ENCODE assay signal across 17 cellular contexts in the genomic region with DNA sequence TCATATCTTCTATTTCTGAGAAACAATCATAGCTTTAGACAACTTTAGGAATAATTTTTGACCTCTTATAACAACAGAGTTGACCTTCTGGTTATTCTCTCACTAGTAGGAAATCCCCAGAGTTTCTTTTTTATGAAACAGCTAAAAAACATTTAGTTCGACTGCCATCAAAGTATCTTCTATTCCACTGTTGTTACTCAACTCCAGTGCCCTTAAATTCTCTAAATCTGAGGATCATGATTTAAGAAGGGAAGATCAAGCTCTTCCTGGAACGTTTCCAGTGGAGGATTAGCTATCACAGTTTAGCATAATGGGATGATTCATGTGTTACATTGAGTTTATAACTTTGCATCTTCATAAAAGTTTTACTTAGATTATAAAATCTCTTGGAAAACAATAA.
DNase-seq lines count a peak whose midpoint lies in the region; ATAC-seq, FAIRE-seq and TF ChIP-seq lines count a peak whose summit lies in the region.
"Had no signal": no experiment of that assay in that cellular context is flagged by ENCODE, and none has a peak within 500 bp of the region (broad histone marks: within the 10 kb centered on the region; RNA-seq: fewer than 3 reads in every experiment).

No MANE protein-coding gene starts in this region.

- in situ Hi-C loops in HepG2 (cut with HindIII; ENCODE audit: extremely low pct_ligation_motif_present, low pct_unique_long_range_greater_than_20kb) = no loop called here

- CTCF ChIA-PET in HepG2 (lab: Yijun Ruan, JAX; ENCODE audit: low intra/inter-chr PET ratio, low total read pairs) = no interaction called here

- POLR2A ChIA-PET in HepG2 (lab: Yijun Ruan, JAX) = no interaction called here

- H3K36me3 ChIP-seq in liver (ENCODE audit: control insufficient read depth in 4 of 4, insufficient read depth in 3 of 4, low read depth in 1 of 4, low read length in 3 of 4) (no peaks in the 10 kb centered on the region), HepG2 (replicated peaks in 1 of 2; ENCODE audit: control insufficient read depth in 1 of 2, insufficient read depth in 2 of 2, low read length in 2 of 2) (no peaks in the 10 kb centered on the region), adipocyte (ENCODE audit: control insufficient read depth, insufficient read depth, low read length, severe bottlenecking) (no peaks in the 10 kb centered on the region), gastroesophageal sphincter (no peaks in the 10 kb centered on the region)
- H3K36me3 ChIP-seq: tibial artery had no signal

- TF ChIP-seq CTCF in liver (IDR thresholded peaks at IDR 0.05; ENCODE audit: low read depth, low read length, missing input control) (no peak), HepG2 (CRISPR knock-in tag; IDR thresholded peaks at IDR 0.05) (no peak), gastroesophageal sphincter (IDR thresholded peaks at IDR 0.05) (no peak)

- no peak overlapping the region for H3K27ac ChIP-seq in liver (ENCODE audit: low read depth in 1 of 2, low read length in 2 of 2)
- no peak overlapping the region for H3K27ac ChIP-seq in HepG2 (ENCODE audit: extremely low read length, insufficient read depth, low read length)
- no peak overlapping the region for H3K27ac ChIP-seq in gastroesophageal sphincter
- H3K27ac ChIP-seq: body of pancreas, tibial artery had no signal

- H2AFZ ChIP-seq in HepG2 (ENCODE audit: low read length) = no peak overlapping the region

- H3K27me3 ChIP-seq in liver (ENCODE audit: control insufficient read depth in 4 of 4, insufficient read depth in 4 of 4, low read length in 3 of 4) (peaks cover 0 to 3% (median 0%) of the 10 kb centered on the region in 4 donors), HepG2 (ENCODE audit: control insufficient read depth in 1 of 2, insufficient read depth in 2 of 2, low read length in 2 of 2) (no peaks in the 10 kb centered on the region), adipocyte (replicated peaks; ENCODE audit: control insufficient read depth, insufficient read depth, low read length) (no peaks in the 10 kb centered on the region), gastroesophageal sphincter (no peaks in the 10 kb centered on the region)
- H3K27me3 ChIP-seq: body of pancreas, tibial artery had no signal

- FAIRE-seq in HepG2 (lab: Jason Lieb, UNC) = no peak
- FAIRE-seq: A204.1, small intestine had no signal

- BruUV-seq in HepG2 (replicated peaks; lab: Mats Ljungman, UMichigan) = no TSS peak

- no peak for DNase-seq in HepG2 (ENCODE audit: low spot score)
- peak; percentile 89 for DNase-seq in adipocyte (ENCODE audit: low read depth)
- peak; percentile 88 for DNase-seq in fibroblast of the conjunctiva (ENCODE audit: low read depth)
- no peak for DNase-seq in cerebellar nuclear complex (lab: John Stamatoyannopoulos, UW)
- no peak for DNase-seq in activated CD4-positive, alpha-beta T cell treated with anti-CD3 and anti-CD28 coated beads, Interleukin-2, amount 50 U/mL, for 4 hours
- no peak for DNase-seq in NCI-H2029 treated with DMSO at 0.1 percent for 48 hours (lab: John Stamatoyannopoulos, UW)
- DNase-seq: activated T-cell treated with anti-CD3 and anti-CD28 coated beads for 4 hours, body of pancreas, erythroblast, naive B cell, NCI-H2227 treated with DMSO at 0.1 percent for 48 hours, SHP77 treated with DMSO at 0.1 percent for 48 hours, small intestine, tibial artery had no signal

- H3K4me3 ChIP-seq in liver (ENCODE audit: low read depth in 1 of 3, low read length in 3 of 3) (no peak overlapping the region), HepG2 (replicated peaks in 1 of 3; ENCODE audit: insufficient read depth in 1 of 3, low read depth in 2 of 3, low read length in 3 of 3) (no peak overlapping the region), adipocyte (ENCODE audit: low read length) (no peak overlapping the region), gastroesophageal sphincter (no peak overlapping the region)
- H3K4me3 ChIP-seq: body of pancreas, tibial artery had no signal

- TF ChIP-seq EP300 in HepG2 (IDR thresholded peaks at IDR 0.05; ENCODE audit: low read depth in 2 of 2, low read length in 2 of 2) (no peak), HepG2 (CRISPR knock-in tag; IDR thresholded peaks at IDR 0.05; ENCODE audit: borderline replicate concordance) (no peak), gastroesophageal sphincter (IDR thresholded peaks at IDR 0.05) (no peak)

- H4K20me1 ChIP-seq in HepG2 (ENCODE audit: insufficient read depth, low read length) = no peaks in the 10 kb centered on the region

- H3K9ac ChIP-seq in liver (ENCODE audit: low read depth in 1 of 2, low read length in 2 of 2) = no peak overlapping the region
- no peak overlapping the region for H3K9ac ChIP-seq in HepG2 (ENCODE audit: insufficient read depth, low read depth, low read length)
- no peak overlapping the region for H3K9ac ChIP-seq in adipocyte (ENCODE audit: low read length)

- TF ChIP-seq RAD21 in liver (IDR thresholded peaks at IDR 0.05) (no peak), HepG2 (CRISPR knock-in tag; IDR thresholded peaks at IDR 0.05) (no peak)

- H3K9me3 ChIP-seq in liver (ENCODE audit: control insufficient read depth in 4 of 4, low read length in 3 of 4) (no peaks in the 10 kb centered on the region), HepG2 (ENCODE audit: low read length) (no peaks in the 10 kb centered on the region), adipocyte (ENCODE audit: control insufficient read depth, low read length) (no peaks in the 10 kb centered on the region), gastroesophageal sphincter (no peaks in the 10 kb centered on the region)
- H3K9me3 ChIP-seq: body of pancreas, tibial artery had no signal

- intact Hi-C loops in HepG2 (cut with micrococcal nuclease; ENCODE audit: unreplicated experiment) = no loop called here

- no peaks in the 10 kb centered on the region for H3K79me2 ChIP-seq in HepG2 (ENCODE audit: insufficient read depth, low read length)

- WGBS in liver = 45% methylated on average over 2 of the region's 2 CpGs
- 0% methylated on average over 2 of the region's 2 CpGs for WGBS in HepG2 (ENCODE audit: low lambda C conversion rate)
- WGBS in gastroesophageal sphincter (ENCODE audit: low coverage in 1 of 2), 2 donors = 0 to 10% methylated on average over 2 of the region's 2 CpGs

- H3K4me1 ChIP-seq in liver (ENCODE audit: control insufficient read depth in 4 of 4, insufficient read depth in 4 of 4, low read length in 3 of 4) (no peaks in the 10 kb centered on the region), HepG2 (ENCODE audit: insufficient read depth, low read length) (no peaks in the 10 kb centered on the region), adipocyte (ENCODE audit: control insufficient read depth, insufficient read depth, low read length) (peaks cover 9% of the 10 kb centered on the region), gastroesophageal sphincter (peaks cover 0 to 3% (median 0%) of the 10 kb centered on the region in 3 donors)
- H3K4me1 ChIP-seq: body of pancreas, tibial artery had no signal

- ATAC-seq in HepG2 = no peak
- ATAC-seq in gastroesophageal sphincter = no peak
- ATAC-seq: body of pancreas had no signal

- H3K4me2 ChIP-seq in HepG2 (ENCODE audit: low read depth, low read length) = no peak overlapping the region

- TF ChIP-seq POLR2A in HepG2 (IDR thresholded peaks at IDR 0.05; ENCODE audit: insufficient read depth in 1 of 2, low read depth in 2 of 2, low read length in 2 of 2) (no peak), gastroesophageal sphincter (IDR thresholded peaks at IDR 0.05) (no peak)

TF ChIP-seq in liver, 16 proteins besides CTCF, POLR2A, EP300 and RAD21:
- peak; percentile 28 for TF ChIP-seq NR2F2 (IDR thresholded peaks at IDR 0.05)
- TF ChIP-seq HNF4G (IDR thresholded peaks at IDR 0.05) = no peak
- TF ChIP-seq, protein P1, sequence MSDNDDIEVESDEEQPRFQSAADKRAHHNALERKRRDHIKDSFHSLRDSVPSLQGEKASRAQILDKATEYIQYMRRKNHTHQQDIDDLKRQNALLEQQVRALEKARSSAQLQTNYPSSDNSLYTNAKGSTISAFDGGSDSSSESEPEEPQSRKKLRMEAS (IDR thresholded peaks at IDR 0.05) = no peak
TF ChIP-seq in liver: peak in this region for 1.

TF ChIP-seq in HepG2, 621 proteins besides CTCF, POLR2A, EP300 and RAD21 (continues in another document):
- no peak for TF ChIP-seq RBM39 (IDR thresholded peaks at IDR 0.05; ENCODE audit: low read depth, low read length, poor library complexity, severe bottlenecking)
- TF ChIP-seq CEBPB (IDR thresholded peaks at IDR 0.05; ENCODE audit: borderline replicate concordance, low read depth, low read length) = no peak
- TF ChIP-seq, protein P2, sequence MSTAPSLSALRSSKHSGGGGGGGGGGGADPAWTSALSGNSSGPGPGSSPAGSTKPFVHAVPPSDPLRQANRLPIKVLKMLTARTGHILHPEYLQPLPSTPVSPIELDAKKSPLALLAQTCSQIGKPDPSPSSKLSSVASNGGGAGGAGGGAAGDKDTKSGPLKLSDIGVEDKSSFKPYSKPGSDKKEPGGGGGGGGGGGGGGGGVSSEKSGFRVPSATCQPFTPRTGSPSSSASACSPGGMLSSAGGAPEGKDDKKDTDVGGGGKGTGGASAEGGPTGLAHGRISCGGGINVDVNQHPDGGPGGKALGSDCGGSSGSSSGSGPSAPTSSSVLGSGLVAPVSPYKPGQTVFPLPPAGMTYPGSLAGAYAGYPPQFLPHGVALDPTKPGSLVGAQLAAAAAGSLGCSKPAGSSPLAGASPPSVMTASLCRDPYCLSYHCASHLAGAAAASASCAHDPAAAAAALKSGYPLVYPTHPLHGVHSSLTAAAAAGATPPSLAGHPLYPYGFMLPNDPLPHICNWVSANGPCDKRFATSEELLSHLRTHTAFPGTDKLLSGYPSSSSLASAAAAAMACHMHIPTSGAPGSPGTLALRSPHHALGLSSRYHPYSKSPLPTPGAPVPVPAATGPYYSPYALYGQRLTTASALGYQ (CRISPR knock-in tag; IDR thresholded peaks at IDR 0.05) = no peak
- TF ChIP-seq, protein P3, sequence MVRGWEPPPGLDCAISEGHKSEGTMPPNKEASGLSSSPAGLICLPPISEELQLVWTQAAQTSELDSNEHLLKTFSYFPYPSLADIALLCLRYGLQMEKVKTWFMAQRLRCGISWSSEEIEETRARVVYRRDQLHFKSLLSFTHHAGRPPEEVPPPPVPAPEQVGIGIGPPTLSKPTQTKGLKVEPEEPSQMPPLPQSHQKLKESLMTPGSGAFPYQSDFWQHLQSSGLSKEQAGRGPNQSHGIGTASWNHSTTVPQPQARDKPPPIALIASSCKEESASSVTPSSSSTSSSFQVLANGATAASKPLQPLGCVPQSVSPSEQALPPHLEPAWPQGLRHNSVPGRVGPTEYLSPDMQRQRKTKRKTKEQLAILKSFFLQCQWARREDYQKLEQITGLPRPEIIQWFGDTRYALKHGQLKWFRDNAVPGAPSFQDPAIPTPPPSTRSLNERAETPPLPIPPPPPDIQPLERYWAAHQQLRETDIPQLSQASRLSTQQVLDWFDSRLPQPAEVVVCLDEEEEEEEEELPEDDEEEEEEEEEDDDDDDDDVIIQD (CRISPR knock-in tag; IDR thresholded peaks at IDR 0.05; ENCODE audit: low read depth) = no peak
- TF ChIP-seq SP140L (CRISPR knock-in tag; IDR thresholded peaks at IDR 0.05; ENCODE audit: borderline replicate concordance) = no peak
- TF ChIP-seq RBFOX2 (IDR thresholded peaks at IDR 0.05; ENCODE audit: low read depth, low read length) = no peak
- TF ChIP-seq ZNF296 (CRISPR knock-in tag; conservative IDR thresholded peaks at IDR 0.05) = no peak
- TF ChIP-seq ZNF383 (CRISPR knock-in tag; IDR thresholded peaks at IDR 0.05; ENCODE audit: borderline replicate concordance) = no peak
- TF ChIP-seq HNF4A (CRISPR knock-in tag; IDR thresholded peaks at IDR 0.05) = no peak

Comparison
In these comparisons a context has a peak if more than half of its experiments do, and no peak if none do; other contexts are left out.
1. DNase-seq: peak in adipocyte (single experiment) and fibroblast of the conjunctiva (single experiment); none in HepG2 (single experiment), cerebellar nuclear complex (0 of 2), activated CD4-positive, alpha-beta T cell treated with anti-CD3 and anti-CD28 coated beads, Interleukin-2, amount 50 U/mL, for 4 hours (0 of 2) and NCI-H2029 treated with DMSO at 0.1 percent for 48 hours (single experiment).